1 cellular context compared by ENCODE assay signal in genomic region chr1:199279872-199280649, GRCh38.
TF ChIP-seq lines count a peak whose summit lies in the region.

No MANE protein-coding gene starts in this region.

TF ChIP-seq in HEK293, 187 proteins besides CTCF, POLR2A, EP300 and RAD21 (continued from another document):
- no peak for TF ChIP-seq ZNF639 (tag by site-specific recombination; IDR thresholded peaks at IDR 0.05)
